Comparison of ENCODE assay signal across 1 cellular context in the genomic region with DNA sequence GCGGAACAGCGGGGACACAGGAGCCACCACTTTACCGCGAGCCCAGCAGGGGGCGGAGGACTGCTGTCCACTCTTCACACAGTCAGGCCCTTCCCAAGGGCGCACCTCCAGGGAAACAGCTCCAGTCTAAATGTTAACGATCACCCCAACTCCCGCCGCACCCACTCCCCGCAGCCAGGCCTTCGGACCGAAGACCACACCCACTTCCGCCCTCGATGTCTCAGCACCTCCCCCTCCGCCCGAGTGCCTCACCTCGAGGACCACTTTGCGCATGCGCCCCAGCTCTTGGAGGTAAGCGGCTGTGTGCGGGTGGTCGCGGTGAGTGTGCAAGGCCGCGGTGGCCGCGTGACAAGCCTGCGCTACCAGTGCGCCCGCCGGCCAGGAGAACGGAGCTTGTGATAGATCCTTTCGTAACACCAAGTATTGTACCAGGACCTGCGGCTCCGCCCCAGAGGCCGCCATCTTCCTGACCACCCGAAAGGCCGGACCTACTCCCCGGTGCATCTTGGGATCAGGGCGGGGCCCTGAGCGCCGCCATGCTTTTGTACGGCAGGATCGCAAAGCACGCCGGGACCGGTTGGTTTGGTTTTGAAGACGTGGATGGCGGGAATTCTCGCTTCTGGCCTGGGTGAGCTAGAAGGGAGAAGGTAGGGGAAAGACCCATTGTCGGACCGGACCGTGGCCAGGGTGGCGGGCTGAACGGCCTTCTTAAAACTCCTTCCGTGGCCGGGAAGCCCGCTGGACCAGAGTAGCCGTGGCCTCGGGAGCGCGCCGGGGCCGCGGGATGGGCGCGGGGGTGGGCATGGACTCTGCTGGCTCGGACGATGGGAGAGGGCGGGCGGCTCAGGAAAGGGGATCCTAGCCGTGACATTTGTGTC.
A peak's percentile ranks its signal among the peaks of the same experiment; 100 is the strongest.
TF ChIP-seq lines count a peak whose summit lies in the region.

A gene with protein sequence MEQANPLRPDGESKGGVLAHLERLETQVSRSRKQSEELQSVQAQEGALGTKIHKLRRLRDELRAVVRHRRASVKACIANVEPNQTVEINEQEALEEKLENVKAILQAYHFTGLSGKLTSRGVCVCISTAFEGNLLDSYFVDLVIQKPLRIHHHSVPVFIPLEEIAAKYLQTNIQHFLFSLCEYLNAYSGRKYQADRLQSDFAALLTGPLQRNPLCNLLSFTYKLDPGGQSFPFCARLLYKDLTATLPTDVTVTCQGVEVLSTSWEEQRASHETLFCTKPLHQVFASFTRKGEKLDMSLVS (plus strand): TSS at position 552 of the 878 bp plus-strand sequence. CDS start 495 bp downstream, outside the sequence.
Gene PTRHD1, minus strand, starts transcription at position 518 of the 878 bp plus-strand sequence. Its CDS starts 14 bp downstream, at position 504.

TF ChIP-seq in HEK293, 187 proteins besides CTCF, POLR2A, EP300 and RAD21 (continued from another document and continues in another):
- TF ChIP-seq ZNF561 (tag by site-specific recombination; IDR thresholded peaks at IDR 0.05; ENCODE audit: borderline replicate concordance) (no peak; the same call in 1 of the 2 replicates), ZNF791 (tag by site-specific recombination; IDR thresholded peaks at IDR 0.05) (no peak), ZNF501 (tag by site-specific recombination; IDR thresholded peaks at IDR 0.05) (peak; percentile 30; the same call in 1 of the 2 replicates), ZFP69B (tag by site-specific recombination; IDR thresholded peaks at IDR 0.05) (no peak), BCL11B (tag by site-specific recombination; IDR thresholded peaks at IDR 0.05; ENCODE audit: low read depth) (no peak), ZNF433 (tag by site-specific recombination; IDR thresholded peaks at IDR 0.05; ENCODE audit: low read depth) (no peak), ZNF423 (tag by site-specific recombination; IDR thresholded peaks at IDR 0.05) (no peak), ZNF221 (tag by site-specific recombination; IDR thresholded peaks at IDR 0.05; ENCODE audit: borderline replicate concordance) (no peak), ZNF223 (tag by site-specific recombination; IDR thresholded peaks at IDR 0.05) (no peak), SP2 (tag by site-specific recombination; IDR thresholded peaks at IDR 0.05) (peak; percentile 65; the same call in 1 of the 2 replicates), SETDB1 (IDR thresholded peaks at IDR 0.05; ENCODE audit: insufficient read length, low read length) (no peak), ZNF354C (tag by site-specific recombination; IDR thresholded peaks at IDR 0.05; ENCODE audit: borderline replicate concordance, low read depth) (no peak), ZNF37A (tag by site-specific recombination; IDR thresholded peaks at IDR 0.05) (no peak), ZBTB1 (tag by site-specific recombination; IDR thresholded peaks at IDR 0.05) (no peak), ZNF48 (tag by site-specific recombination; IDR thresholded peaks at IDR 0.05) (no peak), ZNF239 (tag by site-specific recombination; IDR thresholded peaks at IDR 0.05) (no peak), ZNF645 (tag by site-specific recombination; IDR thresholded peaks at IDR 0.05) (no peak), ZNF76 (tag by site-specific recombination; IDR thresholded peaks at IDR 0.05; ENCODE audit: borderline replicate concordance, low read depth) (peak; percentile 97), MZF1 (tag by site-specific recombination; IDR thresholded peaks at IDR 0.05; ENCODE audit: borderline replicate concordance) (no peak), ZNF624 (tag by site-specific recombination; IDR thresholded peaks at IDR 0.05) (no peak), ZNF707 (tag by site-specific recombination; IDR thresholded peaks at IDR 0.05) (no peak), MYNN (tag by site-specific recombination; IDR thresholded peaks at IDR 0.05; ENCODE audit: borderline replicate concordance) (no peak), ZNF23 (tag by site-specific recombination; IDR thresholded peaks at IDR 0.05; ENCODE audit: borderline replicate concordance) (no peak), ZNF341 (tag by site-specific recombination; IDR thresholded peaks at IDR 0.05; ENCODE audit: low read depth) (peak; percentile 96), TCF7L2 (IDR thresholded peaks at IDR 0.05; ENCODE audit: borderline replicate concordance, low read depth, low read length) (no peak), ZNF155 (tag by site-specific recombination; IDR thresholded peaks at IDR 0.05) (no peak), GFI1B (tag by site-specific recombination; IDR thresholded peaks at IDR 0.05) (no peak), SCRT2 (tag by site-specific recombination; IDR thresholded peaks at IDR 0.05) (no peak; the same call in 1 of the 2 replicates), KLF17 (tag by site-specific recombination; IDR thresholded peaks at IDR 0.05) (peak; percentile 73), KLF16 (tag by site-specific recombination; IDR thresholded peaks at IDR 0.05) (peak; percentile 40; the same call in 1 of the 2 replicates)
- TF ChIP-seq, protein P1, sequence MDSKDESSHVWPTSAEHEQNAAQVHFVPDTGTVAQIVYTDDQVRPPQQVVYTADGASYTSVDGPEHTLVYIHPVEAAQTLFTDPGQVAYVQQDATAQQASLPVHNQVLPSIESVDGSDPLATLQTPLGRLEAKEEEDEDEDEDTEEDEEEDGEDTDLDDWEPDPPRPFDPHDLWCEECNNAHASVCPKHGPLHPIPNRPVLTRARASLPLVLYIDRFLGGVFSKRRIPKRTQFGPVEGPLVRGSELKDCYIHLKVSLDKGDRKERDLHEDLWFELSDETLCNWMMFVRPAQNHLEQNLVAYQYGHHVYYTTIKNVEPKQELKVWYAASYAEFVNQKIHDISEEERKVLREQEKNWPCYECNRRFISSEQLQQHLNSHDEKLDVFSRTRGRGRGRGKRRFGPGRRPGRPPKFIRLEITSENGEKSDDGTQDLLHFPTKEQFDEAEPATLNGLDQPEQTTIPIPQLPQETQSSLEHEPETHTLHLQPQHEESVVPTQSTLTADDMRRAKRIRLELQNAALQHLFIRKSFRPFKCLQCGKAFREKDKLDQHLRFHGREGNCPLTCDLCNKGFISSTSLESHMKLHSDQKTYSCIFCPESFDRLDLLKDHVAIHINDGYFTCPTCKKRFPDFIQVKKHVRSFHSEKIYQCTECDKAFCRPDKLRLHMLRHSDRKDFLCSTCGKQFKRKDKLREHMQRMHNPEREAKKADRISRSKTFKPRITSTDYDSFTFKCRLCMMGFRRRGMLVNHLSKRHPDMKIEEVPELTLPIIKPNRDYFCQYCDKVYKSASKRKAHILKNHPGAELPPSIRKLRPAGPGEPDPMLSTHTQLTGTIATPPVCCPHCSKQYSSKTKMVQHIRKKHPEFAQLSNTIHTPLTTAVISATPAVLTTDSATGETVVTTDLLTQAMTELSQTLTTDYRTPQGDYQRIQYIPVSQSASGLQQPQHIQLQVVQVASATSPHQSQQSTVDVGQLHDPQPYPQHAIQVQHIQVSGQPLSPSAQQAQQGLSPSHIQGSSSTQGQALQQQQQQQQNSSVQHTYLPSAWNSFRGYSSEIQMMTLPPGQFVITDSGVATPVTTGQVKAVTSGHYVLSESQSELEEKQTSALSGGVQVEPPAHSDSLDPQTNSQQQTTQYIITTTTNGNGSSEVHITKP (tag by site-specific recombination; IDR thresholded peaks at IDR 0.05), result no peak
- TF ChIP-seq, protein P2, sequence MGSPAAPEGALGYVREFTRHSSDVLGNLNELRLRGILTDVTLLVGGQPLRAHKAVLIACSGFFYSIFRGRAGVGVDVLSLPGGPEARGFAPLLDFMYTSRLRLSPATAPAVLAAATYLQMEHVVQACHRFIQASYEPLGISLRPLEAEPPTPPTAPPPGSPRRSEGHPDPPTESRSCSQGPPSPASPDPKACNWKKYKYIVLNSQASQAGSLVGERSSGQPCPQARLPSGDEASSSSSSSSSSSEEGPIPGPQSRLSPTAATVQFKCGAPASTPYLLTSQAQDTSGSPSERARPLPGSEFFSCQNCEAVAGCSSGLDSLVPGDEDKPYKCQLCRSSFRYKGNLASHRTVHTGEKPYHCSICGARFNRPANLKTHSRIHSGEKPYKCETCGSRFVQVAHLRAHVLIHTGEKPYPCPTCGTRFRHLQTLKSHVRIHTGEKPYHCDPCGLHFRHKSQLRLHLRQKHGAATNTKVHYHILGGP (tag by site-specific recombination; IDR thresholded peaks at IDR 0.05), result no peak
- TF ChIP-seq, protein P3, sequence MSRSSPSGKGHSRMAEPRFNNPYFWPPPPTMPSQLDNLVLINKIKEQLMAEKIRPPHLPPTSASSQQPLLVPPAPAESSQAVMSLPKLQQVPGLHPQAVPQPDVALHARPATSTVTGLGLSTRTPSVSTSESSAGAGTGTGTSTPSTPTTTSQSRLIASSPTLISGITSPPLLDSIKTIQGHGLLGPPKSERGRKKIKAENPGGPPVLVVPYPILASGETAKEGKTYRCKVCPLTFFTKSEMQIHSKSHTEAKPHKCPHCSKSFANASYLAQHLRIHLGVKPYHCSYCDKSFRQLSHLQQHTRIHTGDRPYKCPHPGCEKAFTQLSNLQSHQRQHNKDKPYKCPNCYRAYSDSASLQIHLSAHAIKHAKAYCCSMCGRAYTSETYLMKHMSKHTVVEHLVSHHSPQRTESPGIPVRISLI (tag by site-specific recombination; IDR thresholded peaks at IDR 0.05), result no peak
- TF ChIP-seq, protein P4, sequence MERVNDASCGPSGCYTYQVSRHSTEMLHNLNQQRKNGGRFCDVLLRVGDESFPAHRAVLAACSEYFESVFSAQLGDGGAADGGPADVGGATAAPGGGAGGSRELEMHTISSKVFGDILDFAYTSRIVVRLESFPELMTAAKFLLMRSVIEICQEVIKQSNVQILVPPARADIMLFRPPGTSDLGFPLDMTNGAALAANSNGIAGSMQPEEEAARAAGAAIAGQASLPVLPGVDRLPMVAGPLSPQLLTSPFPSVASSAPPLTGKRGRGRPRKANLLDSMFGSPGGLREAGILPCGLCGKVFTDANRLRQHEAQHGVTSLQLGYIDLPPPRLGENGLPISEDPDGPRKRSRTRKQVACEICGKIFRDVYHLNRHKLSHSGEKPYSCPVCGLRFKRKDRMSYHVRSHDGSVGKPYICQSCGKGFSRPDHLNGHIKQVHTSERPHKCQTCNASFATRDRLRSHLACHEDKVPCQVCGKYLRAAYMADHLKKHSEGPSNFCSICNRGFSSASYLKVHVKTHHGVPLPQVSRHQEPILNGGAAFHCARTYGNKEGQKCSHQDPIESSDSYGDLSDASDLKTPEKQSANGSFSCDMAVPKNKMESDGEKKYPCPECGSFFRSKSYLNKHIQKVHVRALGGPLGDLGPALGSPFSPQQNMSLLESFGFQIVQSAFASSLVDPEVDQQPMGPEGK (tag by site-specific recombination; IDR thresholded peaks at IDR 0.05), result peak; percentile 74
- TF ChIP-seq, protein P5, sequence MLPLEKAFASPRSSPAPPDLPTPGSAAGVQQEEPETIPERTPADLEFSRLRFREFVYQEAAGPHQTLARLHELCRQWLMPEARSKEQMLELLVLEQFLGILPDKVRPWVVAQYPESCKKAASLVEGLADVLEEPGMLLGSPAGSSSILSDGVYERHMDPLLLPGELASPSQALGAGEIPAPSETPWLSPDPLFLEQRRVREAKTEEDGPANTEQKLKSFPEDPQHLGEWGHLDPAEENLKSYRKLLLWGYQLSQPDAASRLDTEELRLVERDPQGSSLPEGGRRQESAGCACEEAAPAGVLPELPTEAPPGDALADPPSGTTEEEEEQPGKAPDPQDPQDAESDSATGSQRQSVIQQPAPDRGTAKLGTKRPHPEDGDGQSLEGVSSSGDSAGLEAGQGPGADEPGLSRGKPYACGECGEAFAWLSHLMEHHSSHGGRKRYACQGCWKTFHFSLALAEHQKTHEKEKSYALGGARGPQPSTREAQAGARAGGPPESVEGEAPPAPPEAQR (tag by site-specific recombination; IDR thresholded peaks at IDR 0.05), result no peak
- TF ChIP-seq, protein P6, sequence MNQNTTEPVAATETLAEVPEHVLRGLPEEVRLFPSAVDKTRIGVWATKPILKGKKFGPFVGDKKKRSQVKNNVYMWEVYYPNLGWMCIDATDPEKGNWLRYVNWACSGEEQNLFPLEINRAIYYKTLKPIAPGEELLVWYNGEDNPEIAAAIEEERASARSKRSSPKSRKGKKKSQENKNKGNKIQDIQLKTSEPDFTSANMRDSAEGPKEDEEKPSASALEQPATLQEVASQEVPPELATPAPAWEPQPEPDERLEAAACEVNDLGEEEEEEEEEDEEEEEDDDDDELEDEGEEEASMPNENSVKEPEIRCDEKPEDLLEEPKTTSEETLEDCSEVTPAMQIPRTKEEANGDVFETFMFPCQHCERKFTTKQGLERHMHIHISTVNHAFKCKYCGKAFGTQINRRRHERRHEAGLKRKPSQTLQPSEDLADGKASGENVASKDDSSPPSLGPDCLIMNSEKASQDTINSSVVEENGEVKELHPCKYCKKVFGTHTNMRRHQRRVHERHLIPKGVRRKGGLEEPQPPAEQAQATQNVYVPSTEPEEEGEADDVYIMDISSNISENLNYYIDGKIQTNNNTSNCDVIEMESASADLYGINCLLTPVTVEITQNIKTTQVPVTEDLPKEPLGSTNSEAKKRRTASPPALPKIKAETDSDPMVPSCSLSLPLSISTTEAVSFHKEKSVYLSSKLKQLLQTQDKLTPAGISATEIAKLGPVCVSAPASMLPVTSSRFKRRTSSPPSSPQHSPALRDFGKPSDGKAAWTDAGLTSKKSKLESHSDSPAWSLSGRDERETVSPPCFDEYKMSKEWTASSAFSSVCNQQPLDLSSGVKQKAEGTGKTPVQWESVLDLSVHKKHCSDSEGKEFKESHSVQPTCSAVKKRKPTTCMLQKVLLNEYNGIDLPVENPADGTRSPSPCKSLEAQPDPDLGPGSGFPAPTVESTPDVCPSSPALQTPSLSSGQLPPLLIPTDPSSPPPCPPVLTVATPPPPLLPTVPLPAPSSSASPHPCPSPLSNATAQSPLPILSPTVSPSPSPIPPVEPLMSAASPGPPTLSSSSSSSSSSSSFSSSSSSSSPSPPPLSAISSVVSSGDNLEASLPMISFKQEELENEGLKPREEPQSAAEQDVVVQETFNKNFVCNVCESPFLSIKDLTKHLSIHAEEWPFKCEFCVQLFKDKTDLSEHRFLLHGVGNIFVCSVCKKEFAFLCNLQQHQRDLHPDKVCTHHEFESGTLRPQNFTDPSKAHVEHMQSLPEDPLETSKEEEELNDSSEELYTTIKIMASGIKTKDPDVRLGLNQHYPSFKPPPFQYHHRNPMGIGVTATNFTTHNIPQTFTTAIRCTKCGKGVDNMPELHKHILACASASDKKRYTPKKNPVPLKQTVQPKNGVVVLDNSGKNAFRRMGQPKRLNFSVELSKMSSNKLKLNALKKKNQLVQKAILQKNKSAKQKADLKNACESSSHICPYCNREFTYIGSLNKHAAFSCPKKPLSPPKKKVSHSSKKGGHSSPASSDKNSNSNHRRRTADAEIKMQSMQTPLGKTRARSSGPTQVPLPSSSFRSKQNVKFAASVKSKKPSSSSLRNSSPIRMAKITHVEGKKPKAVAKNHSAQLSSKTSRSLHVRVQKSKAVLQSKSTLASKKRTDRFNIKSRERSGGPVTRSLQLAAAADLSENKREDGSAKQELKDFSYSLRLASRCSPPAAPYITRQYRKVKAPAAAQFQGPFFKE (tag by site-specific recombination; IDR thresholded peaks at IDR 0.05; ENCODE audit: borderline replicate concordance), result no peak
